1 cellular context compared by ENCODE assay signal in genomic region chr1:66788231-66788939, GRCh38.
TF ChIP-seq lines count a peak whose summit lies in the region.

No MANE protein-coding gene starts in this region.

TF ChIP-seq in WTC11, 78 proteins besides CTCF, POLR2A, EP300 and RAD21 (continued from another document):
- TF ChIP-seq, protein P1, sequence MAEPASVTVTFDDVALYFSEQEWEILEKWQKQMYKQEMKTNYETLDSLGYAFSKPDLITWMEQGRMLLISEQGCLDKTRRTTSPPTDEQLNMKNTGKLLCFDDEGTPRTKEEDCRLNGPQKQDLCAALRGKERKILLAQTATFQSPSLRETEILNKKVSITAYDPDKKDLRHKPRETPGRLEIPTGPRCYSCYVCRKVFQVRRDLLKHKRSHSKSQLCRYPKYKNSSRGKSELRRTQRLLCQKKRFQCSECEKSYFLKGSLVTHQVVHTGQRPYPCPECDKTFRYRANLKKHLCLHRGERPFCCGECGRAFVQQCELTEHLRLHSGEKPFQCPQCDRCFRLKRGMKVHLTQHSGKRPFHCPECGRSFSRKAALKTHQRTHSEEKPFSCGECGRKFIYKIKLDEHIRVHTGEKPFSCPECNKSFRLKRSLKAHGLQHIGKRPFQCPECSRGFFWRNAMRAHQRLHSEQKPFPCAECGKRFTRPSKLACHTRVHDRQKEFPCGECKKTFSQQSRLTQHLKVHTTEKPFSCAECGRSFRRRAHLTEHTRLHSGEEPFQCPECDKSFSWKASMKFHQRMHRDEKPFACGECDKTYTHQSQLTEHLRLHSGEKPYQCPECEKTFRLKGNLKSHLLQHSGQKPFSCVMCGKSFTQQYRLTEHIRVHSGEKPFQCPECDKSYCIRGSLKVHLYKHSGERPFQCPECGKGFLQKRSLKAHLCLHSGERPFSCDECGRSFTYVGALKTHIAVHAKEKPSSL (CRISPR knock-in tag; conservative IDR thresholded peaks at IDR 0.05) = no peak
- TF ChIP-seq TCF7 (CRISPR knock-in tag; IDR thresholded peaks at IDR 0.05; ENCODE audit: low read depth) = no peak
- no peak for TF ChIP-seq TEAD1 (CRISPR knock-in tag; IDR thresholded peaks at IDR 0.05)
- TF ChIP-seq AFF4 (CRISPR knock-in tag; IDR thresholded peaks at IDR 0.05; ENCODE audit: borderline replicate concordance) = no peak
- no peak for TF ChIP-seq ZNF423 (CRISPR knock-in tag; IDR thresholded peaks at IDR 0.05)
- TF ChIP-seq, protein P2, sequence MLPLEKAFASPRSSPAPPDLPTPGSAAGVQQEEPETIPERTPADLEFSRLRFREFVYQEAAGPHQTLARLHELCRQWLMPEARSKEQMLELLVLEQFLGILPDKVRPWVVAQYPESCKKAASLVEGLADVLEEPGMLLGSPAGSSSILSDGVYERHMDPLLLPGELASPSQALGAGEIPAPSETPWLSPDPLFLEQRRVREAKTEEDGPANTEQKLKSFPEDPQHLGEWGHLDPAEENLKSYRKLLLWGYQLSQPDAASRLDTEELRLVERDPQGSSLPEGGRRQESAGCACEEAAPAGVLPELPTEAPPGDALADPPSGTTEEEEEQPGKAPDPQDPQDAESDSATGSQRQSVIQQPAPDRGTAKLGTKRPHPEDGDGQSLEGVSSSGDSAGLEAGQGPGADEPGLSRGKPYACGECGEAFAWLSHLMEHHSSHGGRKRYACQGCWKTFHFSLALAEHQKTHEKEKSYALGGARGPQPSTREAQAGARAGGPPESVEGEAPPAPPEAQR (CRISPR knock-in tag; IDR thresholded peaks at IDR 0.05) = no peak
- TF ChIP-seq, protein P3, sequence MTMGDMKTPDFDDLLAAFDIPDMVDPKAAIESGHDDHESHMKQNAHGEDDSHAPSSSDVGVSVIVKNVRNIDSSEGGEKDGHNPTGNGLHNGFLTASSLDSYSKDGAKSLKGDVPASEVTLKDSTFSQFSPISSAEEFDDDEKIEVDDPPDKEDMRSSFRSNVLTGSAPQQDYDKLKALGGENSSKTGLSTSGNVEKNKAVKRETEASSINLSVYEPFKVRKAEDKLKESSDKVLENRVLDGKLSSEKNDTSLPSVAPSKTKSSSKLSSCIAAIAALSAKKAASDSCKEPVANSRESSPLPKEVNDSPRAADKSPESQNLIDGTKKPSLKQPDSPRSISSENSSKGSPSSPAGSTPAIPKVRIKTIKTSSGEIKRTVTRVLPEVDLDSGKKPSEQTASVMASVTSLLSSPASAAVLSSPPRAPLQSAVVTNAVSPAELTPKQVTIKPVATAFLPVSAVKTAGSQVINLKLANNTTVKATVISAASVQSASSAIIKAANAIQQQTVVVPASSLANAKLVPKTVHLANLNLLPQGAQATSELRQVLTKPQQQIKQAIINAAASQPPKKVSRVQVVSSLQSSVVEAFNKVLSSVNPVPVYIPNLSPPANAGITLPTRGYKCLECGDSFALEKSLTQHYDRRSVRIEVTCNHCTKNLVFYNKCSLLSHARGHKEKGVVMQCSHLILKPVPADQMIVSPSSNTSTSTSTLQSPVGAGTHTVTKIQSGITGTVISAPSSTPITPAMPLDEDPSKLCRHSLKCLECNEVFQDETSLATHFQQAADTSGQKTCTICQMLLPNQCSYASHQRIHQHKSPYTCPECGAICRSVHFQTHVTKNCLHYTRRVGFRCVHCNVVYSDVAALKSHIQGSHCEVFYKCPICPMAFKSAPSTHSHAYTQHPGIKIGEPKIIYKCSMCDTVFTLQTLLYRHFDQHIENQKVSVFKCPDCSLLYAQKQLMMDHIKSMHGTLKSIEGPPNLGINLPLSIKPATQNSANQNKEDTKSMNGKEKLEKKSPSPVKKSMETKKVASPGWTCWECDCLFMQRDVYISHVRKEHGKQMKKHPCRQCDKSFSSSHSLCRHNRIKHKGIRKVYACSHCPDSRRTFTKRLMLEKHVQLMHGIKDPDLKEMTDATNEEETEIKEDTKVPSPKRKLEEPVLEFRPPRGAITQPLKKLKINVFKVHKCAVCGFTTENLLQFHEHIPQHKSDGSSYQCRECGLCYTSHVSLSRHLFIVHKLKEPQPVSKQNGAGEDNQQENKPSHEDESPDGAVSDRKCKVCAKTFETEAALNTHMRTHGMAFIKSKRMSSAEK (CRISPR knock-in tag; IDR thresholded peaks at IDR 0.05; ENCODE audit: borderline replicate concordance) = no peak
- TF ChIP-seq, protein P4, sequence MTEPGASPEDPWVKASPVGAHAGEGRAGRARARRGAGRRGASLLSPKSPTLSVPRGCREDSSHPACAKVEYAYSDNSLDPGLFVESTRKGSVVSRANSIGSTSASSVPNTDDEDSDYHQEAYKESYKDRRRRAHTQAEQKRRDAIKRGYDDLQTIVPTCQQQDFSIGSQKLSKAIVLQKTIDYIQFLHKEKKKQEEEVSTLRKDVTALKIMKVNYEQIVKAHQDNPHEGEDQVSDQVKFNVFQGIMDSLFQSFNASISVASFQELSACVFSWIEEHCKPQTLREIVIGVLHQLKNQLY (CRISPR knock-in tag; IDR thresholded peaks at IDR 0.05) = no peak
- TF ChIP-seq, protein P5, sequence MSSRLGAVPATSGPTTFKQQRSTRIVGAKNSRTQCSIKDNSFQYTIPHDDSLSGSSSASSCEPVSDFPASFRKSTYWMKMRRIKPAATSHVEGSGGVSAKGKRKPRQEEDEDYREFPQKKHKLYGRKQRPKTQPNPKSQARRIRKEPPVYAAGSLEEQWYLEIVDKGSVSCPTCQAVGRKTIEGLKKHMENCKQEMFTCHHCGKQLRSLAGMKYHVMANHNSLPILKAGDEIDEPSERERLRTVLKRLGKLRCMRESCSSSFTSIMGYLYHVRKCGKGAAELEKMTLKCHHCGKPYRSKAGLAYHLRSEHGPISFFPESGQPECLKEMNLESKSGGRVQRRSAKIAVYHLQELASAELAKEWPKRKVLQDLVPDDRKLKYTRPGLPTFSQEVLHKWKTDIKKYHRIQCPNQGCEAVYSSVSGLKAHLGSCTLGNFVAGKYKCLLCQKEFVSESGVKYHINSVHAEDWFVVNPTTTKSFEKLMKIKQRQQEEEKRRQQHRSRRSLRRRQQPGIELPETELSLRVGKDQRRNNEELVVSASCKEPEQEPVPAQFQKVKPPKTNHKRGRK (CRISPR knock-in tag; IDR thresholded peaks at IDR 0.05; ENCODE audit: borderline replicate concordance) = no peak
- TF ChIP-seq SP1 (CRISPR knock-in tag; conservative IDR thresholded peaks at IDR 0.05) = no peak
- TF ChIP-seq ZNF219 (CRISPR knock-in tag; IDR thresholded peaks at IDR 0.05; ENCODE audit: borderline replicate concordance) = no peak
